Comparison of ENCODE assay signal across 1 cellular context in genomic region chr22:20057596-20058268, GRCh38.
TF ChIP-seq lines count a peak whose summit lies in the region.

No MANE protein-coding gene starts in this region.

TF ChIP-seq in K562, 482 proteins besides CTCF, POLR2A, EP300 and RAD21 (continued from another document and continues in another):
- TF ChIP-seq, protein P1, sequence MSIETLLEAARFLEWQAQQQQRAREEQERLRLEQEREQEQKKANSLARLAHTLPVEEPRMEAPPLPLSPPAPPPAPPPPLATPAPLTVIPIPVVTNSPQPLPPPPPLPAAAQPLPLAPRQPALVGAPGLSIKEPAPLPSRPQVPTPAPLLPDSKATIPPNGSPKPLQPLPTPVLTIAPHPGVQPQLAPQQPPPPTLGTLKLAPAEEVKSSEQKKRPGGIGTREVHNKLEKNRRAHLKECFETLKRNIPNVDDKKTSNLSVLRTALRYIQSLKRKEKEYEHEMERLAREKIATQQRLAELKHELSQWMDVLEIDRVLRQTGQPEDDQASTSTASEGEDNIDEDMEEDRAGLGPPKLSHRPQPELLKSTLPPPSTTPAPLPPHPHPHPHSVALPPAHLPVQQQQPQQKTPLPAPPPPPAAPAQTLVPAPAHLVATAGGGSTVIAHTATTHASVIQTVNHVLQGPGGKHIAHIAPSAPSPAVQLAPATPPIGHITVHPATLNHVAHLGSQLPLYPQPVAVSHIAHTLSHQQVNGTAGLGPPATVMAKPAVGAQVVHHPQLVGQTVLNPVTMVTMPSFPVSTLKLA (conservative IDR thresholded peaks at IDR 0.05): no peak
- TF ChIP-seq, protein P2, sequence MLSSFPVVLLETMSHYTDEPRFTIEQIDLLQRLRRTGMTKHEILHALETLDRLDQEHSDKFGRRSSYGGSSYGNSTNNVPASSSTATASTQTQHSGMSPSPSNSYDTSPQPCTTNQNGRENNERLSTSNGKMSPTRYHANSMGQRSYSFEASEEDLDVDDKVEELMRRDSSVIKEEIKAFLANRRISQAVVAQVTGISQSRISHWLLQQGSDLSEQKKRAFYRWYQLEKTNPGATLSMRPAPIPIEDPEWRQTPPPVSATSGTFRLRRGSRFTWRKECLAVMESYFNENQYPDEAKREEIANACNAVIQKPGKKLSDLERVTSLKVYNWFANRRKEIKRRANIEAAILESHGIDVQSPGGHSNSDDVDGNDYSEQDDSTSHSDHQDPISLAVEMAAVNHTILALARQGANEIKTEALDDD (IDR thresholded peaks at IDR 0.05): no peak
- TF ChIP-seq HIVEP1 (CRISPR knock-in tag; IDR thresholded peaks at IDR 0.05) (no peak), KLF10 (CRISPR knock-in tag; IDR thresholded peaks at IDR 0.05) (no peak), ZNF253 (CRISPR knock-in tag; conservative IDR thresholded peaks at IDR 0.05) (no peak), SRSF7 (optimal IDR thresholded peaks at IDR 0.05; ENCODE audit: low read depth, low read length) (no peak), FOXP1 (CRISPR knock-in tag; IDR thresholded peaks at IDR 0.05) (no peak), PYGO2 (tag; IDR thresholded peaks at IDR 0.05) (no peak), BCOR (IDR thresholded peaks at IDR 0.05) (0 out of 2 replicates have a peak, but pooled peaks have one; percentile 4), FOXK2 (conservative IDR thresholded peaks at IDR 0.05 in 1 of 2, IDR thresholded peaks at IDR 0.05 in 1 of 2; ENCODE audit: low read depth in 2 of 2) (no peak), HSF4 (CRISPR knock-in tag; IDR thresholded peaks at IDR 0.05; ENCODE audit: borderline replicate concordance) (no peak), ZNF584 (CRISPR knock-in tag; IDR thresholded peaks at IDR 0.05; ENCODE audit: low read depth) (peak; percentile 39; the same call in 1 of the 2 replicates), KDM1A (IDR thresholded peaks at IDR 0.05) (no peak), ZNF717 (CRISPR knock-in tag; IDR thresholded peaks at IDR 0.05) (no peak), NR2F6 (CRISPR knock-in tag; IDR thresholded peaks at IDR 0.05) (no peak), PHF8 (IDR thresholded peaks at IDR 0.05; ENCODE audit: borderline replicate concordance, low read length) (no peak), ARNT (IDR thresholded peaks at IDR 0.05) (peak in 1 of 2 experiments; percentile 24; a peak in 1 of 4 replicates), ZNF324 (CRISPR knock-in tag; IDR thresholded peaks at IDR 0.05) (peak; percentile 5; the same call in 1 of the 2 replicates), IRF2 (CRISPR knock-in tag; IDR thresholded peaks at IDR 0.05) (no peak), ZFP30 (CRISPR knock-in tag; IDR thresholded peaks at IDR 0.05; ENCODE audit: borderline replicate concordance) (no peak), ZSCAN32 (CRISPR knock-in tag; IDR thresholded peaks at IDR 0.05) (no peak), PRPF4 (IDR thresholded peaks at IDR 0.05; ENCODE audit: insufficient read depth, low read depth, low read length, poor library complexity, severe bottlenecking) (no peak), ZNF41 (CRISPR knock-in tag; conservative IDR thresholded peaks at IDR 0.05) (0 out of 2 replicates have a peak, but pooled peaks have one; percentile 8), TBP (optimal IDR thresholded peaks at IDR 0.05; ENCODE audit: low read depth, low read length) (no peak), NR2C2 (CRISPR knock-in tag; IDR thresholded peaks at IDR 0.05) (no peak), NR2C2 (tag; IDR thresholded peaks at IDR 0.05) (no peak), BCL6 (CRISPR knock-in tag; IDR thresholded peaks at IDR 0.05) (no peak), TEAD2 (tag; IDR thresholded peaks at IDR 0.05) (no peak), POLR2AphosphoS5 (IDR thresholded peaks at IDR 0.05; ENCODE audit: control insufficient read depth, insufficient read depth, low read depth, low read length) (peak; percentile 20; the same call in 1 of the 2 replicates), MECOM (CRISPR knock-in tag; IDR thresholded peaks at IDR 0.05) (no peak), TARDBP (IDR thresholded peaks at IDR 0.05) (no peak), CREB3L1 (IDR thresholded peaks at IDR 0.05; ENCODE audit: borderline replicate concordance, low read depth) (0 out of 2 replicates have a peak, but pooled peaks have one; percentile 18), ZNF780A (CRISPR knock-in tag; IDR thresholded peaks at IDR 0.05) (no peak), RBM14 (IDR thresholded peaks at IDR 0.05; ENCODE audit: borderline replicate concordance, insufficient read depth, low read depth, low read length) (no peak), LCOR (CRISPR knock-in tag; IDR thresholded peaks at IDR 0.05) (no peak), FIP1L1 (IDR thresholded peaks at IDR 0.05; ENCODE audit: low read depth, low read length, poor library complexity, severe bottlenecking) (no peak), MEIS2 (IDR thresholded peaks at IDR 0.05; ENCODE audit: partially characterized antibody) (peak; percentile 25), FOS (IDR thresholded peaks at IDR 0.05; ENCODE audit: extremely low read depth, insufficient read length) (no peak), ZC3H11A (IDR thresholded peaks at IDR 0.05; ENCODE audit: low read depth, low read length) (no peak), ZNF121 (CRISPR knock-in tag; conservative IDR thresholded peaks at IDR 0.05) (no peak), ARID3A (IDR thresholded peaks at IDR 0.05; ENCODE audit: borderline replicate concordance, low read depth, low read length) (no peak), SIN3A (IDR thresholded peaks at IDR 0.05; ENCODE audit: borderline replicate concordance in 2 of 2, control insufficient read depth in 1 of 2, low read depth in 2 of 2, low read length in 2 of 2) (no peak), ZNF212 (CRISPR knock-in tag; IDR thresholded peaks at IDR 0.05) (no peak), HES1 (IDR thresholded peaks at IDR 0.05; ENCODE audit: low read depth) (no peak), POLR2H (tag; IDR thresholded peaks at IDR 0.05; ENCODE audit: low read depth) (no peak), ATF1 (CRISPR knock-in tag; IDR thresholded peaks at IDR 0.05) (no peak), ATF1 (tag; IDR thresholded peaks at IDR 0.05) (no peak), IFI16 (CRISPR knock-in tag; IDR thresholded peaks at IDR 0.05) (no peak), ZNF384 (IDR thresholded peaks at IDR 0.05; ENCODE audit: low read depth, low read length) (peak; percentile 99), MCM2 (IDR thresholded peaks at IDR 0.05; ENCODE audit: low read depth) (no peak), HDAC8 (tag; IDR thresholded peaks at IDR 0.05) (no peak), U2AF2 (optimal IDR thresholded peaks at IDR 0.05; ENCODE audit: low read depth, low read length) (no peak), PCBP1 (IDR thresholded peaks at IDR 0.05; ENCODE audit: low read depth, low read length, poor library complexity, severe bottlenecking) (no peak), HNRNPH1 (optimal IDR thresholded peaks at IDR 0.05; ENCODE audit: low read depth, low read length) (no peak)
- TF ChIP-seq, protein P3, sequence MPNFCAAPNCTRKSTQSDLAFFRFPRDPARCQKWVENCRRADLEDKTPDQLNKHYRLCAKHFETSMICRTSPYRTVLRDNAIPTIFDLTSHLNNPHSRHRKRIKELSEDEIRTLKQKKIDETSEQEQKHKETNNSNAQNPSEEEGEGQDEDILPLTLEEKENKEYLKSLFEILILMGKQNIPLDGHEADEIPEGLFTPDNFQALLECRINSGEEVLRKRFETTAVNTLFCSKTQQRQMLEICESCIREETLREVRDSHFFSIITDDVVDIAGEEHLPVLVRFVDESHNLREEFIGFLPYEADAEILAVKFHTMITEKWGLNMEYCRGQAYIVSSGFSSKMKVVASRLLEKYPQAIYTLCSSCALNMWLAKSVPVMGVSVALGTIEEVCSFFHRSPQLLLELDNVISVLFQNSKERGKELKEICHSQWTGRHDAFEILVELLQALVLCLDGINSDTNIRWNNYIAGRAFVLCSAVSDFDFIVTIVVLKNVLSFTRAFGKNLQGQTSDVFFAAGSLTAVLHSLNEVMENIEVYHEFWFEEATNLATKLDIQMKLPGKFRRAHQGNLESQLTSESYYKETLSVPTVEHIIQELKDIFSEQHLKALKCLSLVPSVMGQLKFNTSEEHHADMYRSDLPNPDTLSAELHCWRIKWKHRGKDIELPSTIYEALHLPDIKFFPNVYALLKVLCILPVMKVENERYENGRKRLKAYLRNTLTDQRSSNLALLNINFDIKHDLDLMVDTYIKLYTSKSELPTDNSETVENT (CRISPR knock-in tag; IDR thresholded peaks at IDR 0.05): 0 out of 2 replicates have a peak, but pooled peaks have one; percentile 1
- TF ChIP-seq, protein P4, sequence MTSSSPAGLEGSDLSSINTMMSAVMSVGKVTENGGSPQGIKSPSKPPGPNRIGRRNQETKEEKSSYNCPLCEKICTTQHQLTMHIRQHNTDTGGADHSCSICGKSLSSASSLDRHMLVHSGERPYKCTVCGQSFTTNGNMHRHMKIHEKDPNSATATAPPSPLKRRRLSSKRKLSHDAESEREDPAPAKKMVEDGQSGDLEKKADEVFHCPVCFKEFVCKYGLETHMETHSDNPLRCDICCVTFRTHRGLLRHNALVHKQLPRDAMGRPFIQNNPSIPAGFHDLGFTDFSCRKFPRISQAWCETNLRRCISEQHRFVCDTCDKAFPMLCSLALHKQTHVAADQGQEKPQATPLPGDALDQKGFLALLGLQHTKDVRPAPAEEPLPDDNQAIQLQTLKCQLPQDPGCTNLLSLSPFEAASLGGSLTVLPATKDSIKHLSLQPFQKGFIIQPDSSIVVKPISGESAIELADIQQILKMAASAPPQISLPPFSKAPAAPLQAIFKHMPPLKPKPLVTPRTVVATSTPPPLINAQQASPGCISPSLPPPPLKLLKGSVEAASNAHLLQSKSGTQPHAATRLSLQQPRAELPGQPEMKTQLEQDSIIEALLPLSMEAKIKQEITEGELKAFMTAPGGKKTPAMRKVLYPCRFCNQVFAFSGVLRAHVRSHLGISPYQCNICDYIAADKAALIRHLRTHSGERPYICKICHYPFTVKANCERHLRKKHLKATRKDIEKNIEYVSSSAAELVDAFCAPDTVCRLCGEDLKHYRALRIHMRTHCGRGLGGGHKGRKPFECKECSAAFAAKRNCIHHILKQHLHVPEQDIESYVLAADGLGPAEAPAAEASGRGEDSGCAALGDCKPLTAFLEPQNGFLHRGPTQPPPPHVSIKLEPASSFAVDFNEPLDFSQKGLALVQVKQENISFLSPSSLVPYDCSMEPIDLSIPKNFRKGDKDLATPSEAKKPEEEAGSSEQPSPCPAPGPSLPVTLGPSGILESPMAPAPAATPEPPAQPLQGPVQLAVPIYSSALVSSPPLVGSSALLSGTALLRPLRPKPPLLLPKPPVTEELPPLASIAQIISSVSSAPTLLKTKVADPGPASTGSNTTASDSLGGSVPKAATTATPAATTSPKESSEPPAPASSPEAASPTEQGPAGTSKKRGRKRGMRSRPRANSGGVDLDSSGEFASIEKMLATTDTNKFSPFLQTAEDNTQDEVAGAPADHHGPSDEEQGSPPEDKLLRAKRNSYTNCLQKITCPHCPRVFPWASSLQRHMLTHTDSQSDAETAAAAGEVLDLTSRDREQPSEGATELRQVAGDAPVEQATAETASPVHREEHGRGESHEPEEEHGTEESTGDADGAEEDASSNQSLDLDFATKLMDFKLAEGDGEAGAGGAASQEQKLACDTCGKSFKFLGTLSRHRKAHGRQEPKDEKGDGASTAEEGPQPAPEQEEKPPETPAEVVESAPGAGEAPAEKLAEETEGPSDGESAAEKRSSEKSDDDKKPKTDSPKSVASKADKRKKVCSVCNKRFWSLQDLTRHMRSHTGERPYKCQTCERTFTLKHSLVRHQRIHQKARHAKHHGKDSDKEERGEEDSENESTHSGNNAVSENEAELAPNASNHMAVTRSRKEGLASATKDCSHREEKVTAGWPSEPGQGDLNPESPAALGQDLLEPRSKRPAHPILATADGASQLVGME (CRISPR knock-in tag; IDR thresholded peaks at IDR 0.05): peak; percentile 80; the same call in 1 of the 2 replicates
- TF ChIP-seq, protein P5, sequence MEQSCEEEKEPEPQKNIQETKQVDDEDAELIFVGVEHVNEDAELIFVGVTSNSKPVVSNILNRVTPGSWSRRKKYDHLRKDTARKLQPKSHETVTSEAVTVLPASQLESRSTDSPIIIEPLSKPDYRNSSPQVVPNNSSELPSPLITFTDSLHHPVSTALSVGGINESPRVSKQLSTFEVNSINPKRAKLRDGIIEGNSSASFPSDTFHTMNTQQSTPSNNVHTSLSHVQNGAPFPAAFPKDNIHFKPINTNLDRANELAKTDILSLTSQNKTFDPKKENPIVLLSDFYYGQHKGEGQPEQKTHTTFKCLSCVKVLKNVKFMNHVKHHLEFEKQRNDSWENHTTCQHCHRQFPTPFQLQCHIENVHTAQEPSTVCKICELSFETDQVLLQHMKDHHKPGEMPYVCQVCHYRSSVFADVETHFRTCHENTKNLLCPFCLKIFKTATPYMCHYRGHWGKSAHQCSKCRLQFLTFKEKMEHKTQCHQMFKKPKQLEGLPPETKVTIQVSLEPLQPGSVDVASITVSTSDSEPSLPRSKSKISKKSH (CRISPR knock-in tag; IDR thresholded peaks at IDR 0.05): no peak
